ENCODE assay signal across 8 cellular contexts in the genomic region with DNA sequence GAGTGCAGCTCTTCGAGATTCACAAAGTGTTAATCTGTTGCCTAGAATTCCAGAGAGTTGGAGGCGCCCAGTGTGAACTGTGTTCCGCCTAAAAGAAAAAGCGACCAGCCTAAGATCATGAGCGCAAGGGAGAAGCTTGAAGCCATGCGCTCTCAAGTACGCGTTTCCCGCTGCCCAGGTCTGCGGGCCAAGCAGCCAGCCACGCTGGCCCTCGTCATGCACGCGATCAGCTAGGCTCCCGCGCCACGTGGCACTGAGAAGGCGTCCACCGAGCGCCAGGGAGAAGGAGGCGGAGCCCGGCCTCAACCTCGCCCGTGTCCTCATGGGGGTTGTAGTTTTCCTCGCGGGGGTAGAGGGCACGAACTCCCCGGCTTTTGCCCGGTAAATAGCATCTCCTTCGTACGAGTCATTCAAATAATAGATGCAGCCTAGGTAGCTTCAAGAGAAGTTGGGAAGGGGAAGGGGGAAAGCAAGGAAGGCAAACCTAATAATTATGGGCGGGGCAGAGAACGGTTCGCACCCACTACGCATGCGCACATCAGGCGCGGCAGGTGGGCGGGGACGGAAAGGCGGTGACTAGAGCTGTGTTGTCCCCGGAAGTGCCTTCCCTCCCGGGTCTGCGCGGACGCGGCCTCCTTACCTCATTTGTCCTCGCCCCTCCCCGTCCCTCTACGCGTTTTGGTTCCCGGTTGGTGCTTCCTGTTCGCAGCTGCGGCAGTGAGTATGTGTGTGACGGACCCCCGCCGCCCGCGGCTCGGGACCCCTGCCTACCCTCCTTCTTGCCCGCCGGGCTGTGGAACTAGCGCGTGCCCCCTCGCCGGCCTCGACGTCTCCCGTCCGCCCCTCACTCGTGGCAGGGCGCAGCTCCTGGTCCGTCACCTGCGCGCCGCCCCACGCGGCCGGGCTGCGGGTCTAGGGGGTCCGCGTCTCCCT. TPM values are rescaled to one million over a fixed set of nuclear protein-coding genes. Genes with fewer than 3 reads are reported as not detected.
DNase-seq lines count a peak whose midpoint lies in the region; TF ChIP-seq lines count a peak whose summit lies in the region.

A gene (plus strand): TSS at position 668 of the 933 bp plus-strand sequence.

- H3K36me3 ChIP-seq in effector memory CD4-positive, alpha-beta T cell (ENCODE audit: control insufficient read depth, insufficient read depth, low read length): no peaks in the 10 kb centered on the region

- H3K4me3 ChIP-seq in effector memory CD4-positive, alpha-beta T cell (ENCODE audit: insufficient read depth, low read depth, low read length, poor library complexity, severe bottlenecking): peak within 1 kb of the TSS; percentile 85

- POLR2A ChIA-PET in activated CD8-positive, alpha-beta memory T cell treated with anti-CD3 and anti-CD28 coated beads for 36 hours (lab: Charles Lee): interaction anchor here (0.6 to 2.2 kb wide), 8 partner anchors 27 to 761 kb away, joined by 3 to 16 read pairs (median 3); a partner anchor contains a TSS

- no peak for TF ChIP-seq CTCF in GM20000 (IDR thresholded peaks at IDR 0.05; ENCODE audit: extremely low read depth, missing control alignments)

- no peaks in the 10 kb centered on the region for H3K27me3 ChIP-seq in effector memory CD4-positive, alpha-beta T cell (replicated peaks; ENCODE audit: control insufficient read depth, insufficient read depth, low read length, poor library complexity, severe bottlenecking)

- CTCF ChIA-PET in activated CD8-positive, alpha-beta memory T cell treated with anti-CD3 and anti-CD28 coated beads for 36 hours (lab: Charles Lee): interaction anchor here (0.7 to 1.4 kb wide), 3 partner anchors 37 to 125 kb away, joined by 3 to 4 read pairs (median 3); no protein-coding TSS in a partner anchor

- no peaks in the 10 kb centered on the region for H3K9me3 ChIP-seq in effector memory CD4-positive, alpha-beta T cell (ENCODE audit: control insufficient read depth, low read length)

- H3K4me1 ChIP-seq in effector memory CD4-positive, alpha-beta T cell (ENCODE audit: control insufficient read depth, insufficient read depth, low read length, poor library complexity, severe bottlenecking): no peaks in the 10 kb centered on the region

- DNase-seq in CMK (ENCODE audit: low read depth) (peak; percentile 84), GM20000 (ENCODE audit: low spot score) (peak; percentile 96), HT-29 (ENCODE audit: low spot score) (peak; percentile 92), NOMO-1 (lab: John Stamatoyannopoulos, UW; ENCODE audit: unreplicated experiment in 2 of 2) (peak; percentile 68 to 71), medulla oblongata (ENCODE audit: extremely low spot score) (peak; percentile 98)
- peak; percentile 94 to 97 (median 96) for DNase-seq in effector memory CD4-positive, alpha-beta T cell
- peak; percentile 96 for DNase-seq in stimulated activated CD8-positive, alpha-beta memory T cell treated with anti-CD3 and anti-CD28 coated beads, Interleukin-12 subunit alpha, Interleukin-12 subunit beta, amount 100 ng/mL, for 1 hour (ENCODE audit: low read depth)

- H3K27ac ChIP-seq in effector memory CD4-positive, alpha-beta T cell (ENCODE audit: insufficient read depth, low read length, poor library complexity, severe bottlenecking): peak within 1 kb of the TSS; percentile 86

RNA-seq across cellular contexts. Expression of the gene that starts here (rescaled TPM):
- 2.7 and 4.6 TPM in 2 replicates for total RNA-seq in HT-29 (2014; rRNA removed; shearing (Covaris generic))
- 10 to 100 TPM; 25.6 to 29.1 TPM for total RNA-seq in activated CD8-positive, alpha-beta memory T cell treated with anti-CD3 and anti-CD28 coated beads for 36 hours

Comparison
In these comparisons a context has a peak if more than half of its experiments do, and no peak if none do; other contexts are left out.
1. Peak in every context shown above with its lines: DNase-seq, H3K4me3 ChIP-seq and H3K27ac ChIP-seq.